Comparison of ENCODE assay signal across 1 cellular context in the genomic region with DNA sequence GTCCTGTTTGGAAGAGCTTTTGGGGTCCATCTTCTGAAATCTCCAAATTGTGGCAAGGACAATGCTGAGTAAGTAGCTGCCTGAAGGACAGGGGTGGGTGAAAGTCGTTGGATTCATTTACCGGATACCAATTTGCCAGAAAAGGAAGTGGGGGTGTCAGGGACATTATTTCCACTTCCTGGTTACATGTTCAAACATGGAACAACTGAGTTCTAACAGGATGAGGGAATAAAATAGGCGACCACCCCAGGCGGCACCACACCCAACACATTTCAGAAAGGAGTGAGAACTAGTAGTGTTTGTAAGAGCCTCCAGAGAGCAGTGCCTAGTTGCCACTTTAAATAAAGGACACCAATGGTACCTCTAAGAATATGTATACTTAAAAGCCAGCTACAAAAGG.
TF ChIP-seq lines count a peak whose summit lies in the region.

No MANE protein-coding gene starts in this region.

TF ChIP-seq in SK-N-SH treated with all-trans-retinoic acid at 6 μM for 48 hours, 23 proteins besides CTCF, POLR2A, EP300 and RAD21 (continued from another document):
- TF ChIP-seq, protein P1, sequence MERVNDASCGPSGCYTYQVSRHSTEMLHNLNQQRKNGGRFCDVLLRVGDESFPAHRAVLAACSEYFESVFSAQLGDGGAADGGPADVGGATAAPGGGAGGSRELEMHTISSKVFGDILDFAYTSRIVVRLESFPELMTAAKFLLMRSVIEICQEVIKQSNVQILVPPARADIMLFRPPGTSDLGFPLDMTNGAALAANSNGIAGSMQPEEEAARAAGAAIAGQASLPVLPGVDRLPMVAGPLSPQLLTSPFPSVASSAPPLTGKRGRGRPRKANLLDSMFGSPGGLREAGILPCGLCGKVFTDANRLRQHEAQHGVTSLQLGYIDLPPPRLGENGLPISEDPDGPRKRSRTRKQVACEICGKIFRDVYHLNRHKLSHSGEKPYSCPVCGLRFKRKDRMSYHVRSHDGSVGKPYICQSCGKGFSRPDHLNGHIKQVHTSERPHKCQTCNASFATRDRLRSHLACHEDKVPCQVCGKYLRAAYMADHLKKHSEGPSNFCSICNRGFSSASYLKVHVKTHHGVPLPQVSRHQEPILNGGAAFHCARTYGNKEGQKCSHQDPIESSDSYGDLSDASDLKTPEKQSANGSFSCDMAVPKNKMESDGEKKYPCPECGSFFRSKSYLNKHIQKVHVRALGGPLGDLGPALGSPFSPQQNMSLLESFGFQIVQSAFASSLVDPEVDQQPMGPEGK (CRISPR knock-in tag; IDR thresholded peaks at IDR 0.05; ENCODE audit: borderline replicate concordance): no peak
- TF ChIP-seq SNAI2 (CRISPR knock-in tag; IDR thresholded peaks at IDR 0.05) (no peak), CSDC2 (CRISPR knock-in tag; IDR thresholded peaks at IDR 0.05) (no peak), ZFP3 (CRISPR knock-in tag; IDR thresholded peaks at IDR 0.05) (no peak)
- TF ChIP-seq, protein P2, sequence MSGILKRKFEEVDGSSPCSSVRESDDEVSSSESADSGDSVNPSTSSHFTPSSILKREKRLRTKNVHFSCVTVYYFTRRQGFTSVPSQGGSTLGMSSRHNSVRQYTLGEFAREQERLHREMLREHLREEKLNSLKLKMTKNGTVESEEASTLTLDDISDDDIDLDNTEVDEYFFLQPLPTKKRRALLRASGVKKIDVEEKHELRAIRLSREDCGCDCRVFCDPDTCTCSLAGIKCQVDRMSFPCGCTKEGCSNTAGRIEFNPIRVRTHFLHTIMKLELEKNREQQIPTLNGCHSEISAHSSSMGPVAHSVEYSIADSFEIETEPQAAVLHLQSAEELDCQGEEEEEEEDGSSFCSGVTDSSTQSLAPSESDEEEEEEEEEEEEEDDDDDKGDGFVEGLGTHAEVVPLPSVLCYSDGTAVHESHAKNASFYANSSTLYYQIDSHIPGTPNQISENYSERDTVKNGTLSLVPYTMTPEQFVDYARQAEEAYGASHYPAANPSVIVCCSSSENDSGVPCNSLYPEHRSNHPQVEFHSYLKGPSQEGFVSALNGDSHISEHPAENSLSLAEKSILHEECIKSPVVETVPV (CRISPR knock-in tag; IDR thresholded peaks at IDR 0.05): no peak
